ENCODE assay signal across 20 cellular contexts in genomic region chr13:59623516-59623915, GRCh38.
"Had no signal": no experiment of that assay in that cellular context is flagged by ENCODE, and none has a peak within 500 bp of the region (broad histone marks: within the 10 kb centered on the region; RNA-seq: fewer than 3 reads in every experiment).

No MANE protein-coding gene starts in this region.

- H3K27ac ChIP-seq: ascending aorta, colonic mucosa, foreskin keratinocyte, left ventricle myocardium inferior, suprapubic skin, transverse colon, uterus had no signal

- ATAC-seq: foreskin keratinocyte; stimulated activated naive CD8-positive, alpha-beta T cell treated with anti-CD3 and anti-CD28 coated beads, Interleukin-15, amount 100 ng/mL, for 72 hours had no signal

- H3K27me3 ChIP-seq: ascending aorta, colonic mucosa, foreskin keratinocyte, suprapubic skin, transverse colon, uterus had no signal

- H3K4me1 ChIP-seq: ascending aorta, colonic mucosa, foreskin keratinocyte, left ventricle myocardium inferior, suprapubic skin, transverse colon, uterus had no signal

- H3K36me3 ChIP-seq: ascending aorta, colonic mucosa, left ventricle myocardium inferior, suprapubic skin, transverse colon, uterus had no signal

- H3K9me3 ChIP-seq: colonic mucosa, suprapubic skin had no signal

- DNase-seq: activated CD4-positive, alpha-beta T cell treated with anti-CD3 and anti-CD28 coated beads, Interleukin-2, amount 50 U/mL, for 1 hour; activated CD4-positive, CD25-positive, alpha-beta regulatory T cell treated with anti-CD3 and anti-CD28 coated beads, Interleukin-2, amount 50 U/mL, for 72 hours; activated CD8-positive, alpha-beta memory T cell treated with anti-CD3 and anti-CD28 coated beads, Interleukin-2, amount 50 U/mL, for 4 hours; activated gamma-delta T cell; colonic mucosa; endodermal cell; foreskin keratinocyte; hypothalamus; left ventricle myocardium inferior; mammary epithelial cell; midbrain; nephron progenitor cell; occipital lobe; retina; stimulated activated CD4-positive, alpha-beta T cell treated with anti-CD3 and anti-CD28 coated beads, Interleukin-2, amount 100 ng/mL, for 48 hours; stimulated activated naive CD8-positive, alpha-beta T cell treated with anti-CD3 and anti-CD28 coated beads, Interleukin-15, amount 100 ng/mL, for 72 hours; transverse colon; uterus had no signal

- H3K4me3 ChIP-seq: ascending aorta, colonic mucosa, left ventricle myocardium inferior, suprapubic skin, transverse colon, uterus had no signal
